8 cellular contexts compared by ENCODE assay signal in genomic region chr12:116060765-116061164, GRCh38.
DNase-seq lines count a peak whose midpoint lies in the region; ATAC-seq and TF ChIP-seq lines count a peak whose summit lies in the region.

No MANE protein-coding gene starts in this region.

- H3K4me1 ChIP-seq in CD8-positive, alpha-beta T cell (ENCODE audit: insufficient read depth, low read length), result peaks cover 25% of the 10 kb centered on the region

- H3K27ac ChIP-seq in CD8-positive, alpha-beta T cell (ENCODE audit: low read depth, low read length), result no peak overlapping the region
- H3K27ac ChIP-seq in dorsolateral prefrontal cortex, result no peak overlapping the region

- H3K27me3 ChIP-seq in CD8-positive, alpha-beta T cell (ENCODE audit: insufficient read depth, low read length), result no peaks in the 10 kb centered on the region
- no peaks in the 10 kb centered on the region for H3K27me3 ChIP-seq in dorsolateral prefrontal cortex

- H3K9me3 Mint-ChIP-seq in CD8-positive, alpha-beta T cell, result no peaks in the 10 kb centered on the region

- peaks cover 2% of the 10 kb centered on the region for H3K36me3 Mint-ChIP-seq in CD8-positive, alpha-beta T cell

- POLR2A ChIA-PET in CD8-positive, alpha-beta T cell (lab: Charles Lee), result interaction anchor here (1.4 kb wide), 1 partner anchor 18 kb away, joined by 4 read pairs; no protein-coding TSS in a partner anchor

- H3K4me3 ChIP-seq in CD8-positive, alpha-beta T cell (ENCODE audit: low read depth, low read length), result no peak overlapping the region
- H3K4me3 ChIP-seq in choroid plexus epithelial cell (ENCODE audit: low read depth, low read length), result no peak overlapping the region
- H3K4me3 ChIP-seq in dorsolateral prefrontal cortex, result no peak overlapping the region

- no peak for TF ChIP-seq CTCF in CD8-positive, alpha-beta T cell (IDR thresholded peaks at IDR 0.05)
- TF ChIP-seq CTCF in choroid plexus epithelial cell (conservative IDR thresholded peaks at IDR 0.05; ENCODE audit: low read depth, low read length), result no peak
- TF ChIP-seq CTCF in dorsolateral prefrontal cortex (IDR thresholded peaks at IDR 0.05 in 54 of 56, conservative IDR thresholded peaks at IDR 0.05 in 2 of 56; ENCODE audit: low read depth in 1 of 56, partially characterized antibody in 56 of 56), result no peak

- H3K9me3 ChIP-seq in CD8-positive, alpha-beta T cell (ENCODE audit: low read length), result no peaks in the 10 kb centered on the region

- H3K36me3 ChIP-seq in CD8-positive, alpha-beta T cell (ENCODE audit: insufficient read depth, low read length), result no peaks in the 10 kb centered on the region

- H3K4me3 Mint-ChIP-seq in CD8-positive, alpha-beta T cell, result peak overlapping the region; percentile 74

- peak; percentile 91 for ATAC-seq in CD8-positive, alpha-beta T cell
- ATAC-seq in GM19467 (IDR thresholded peaks at IDR 0.05; ENCODE audit: unreplicated experiment) (peak; percentile 87), HG03520 (IDR thresholded peaks at IDR 0.05; ENCODE audit: unreplicated experiment) (peak; percentile 79)

- CTCF ChIA-PET in CD8-positive, alpha-beta T cell (lab: Charles Lee), result interaction anchor here (0.7 to 1.2 kb wide), 2 partner anchors 15 to 175 kb away, joined by 3 to 4 read pairs; no protein-coding TSS in a partner anchor

- H3K27ac Mint-ChIP-seq in CD8-positive, alpha-beta T cell, result peak overlapping the region; percentile 61

- no peaks in the 10 kb centered on the region for H3K27me3 Mint-ChIP-seq in CD8-positive, alpha-beta T cell (ENCODE audit: low read depth)

- H3K4me1 Mint-ChIP-seq in CD8-positive, alpha-beta T cell (ENCODE audit: low read depth), result peaks cover 49% of the 10 kb centered on the region

- no peak for DNase-seq in CD8-positive, alpha-beta T cell
- DNase-seq in choroid plexus epithelial cell (ENCODE audit: low read depth), result peak; percentile 46
- no peak for DNase-seq in dorsolateral prefrontal cortex
- DNase-seq in nucleus accumbens (lab: John Stamatoyannopoulos, UW), result no peak
- DNase-seq in GOT3 (lab: John Stamatoyannopoulos, UW), result no peak
- no peak for DNase-seq in ureter (ENCODE audit: low spot score)

- intact Hi-C loops in CD8-positive, alpha-beta T cell (cut with DNase I, micrococcal nuclease), result loop anchor here in 1 of 2 experiments (10.0 kb wide), 1 partner anchor 134 kb away; no protein-coding TSS in a partner anchor
- intact Hi-C loops in dorsolateral prefrontal cortex (cut with DNase I), result no loop called here
